21 cellular contexts compared by ENCODE assay signal in the genomic region with DNA sequence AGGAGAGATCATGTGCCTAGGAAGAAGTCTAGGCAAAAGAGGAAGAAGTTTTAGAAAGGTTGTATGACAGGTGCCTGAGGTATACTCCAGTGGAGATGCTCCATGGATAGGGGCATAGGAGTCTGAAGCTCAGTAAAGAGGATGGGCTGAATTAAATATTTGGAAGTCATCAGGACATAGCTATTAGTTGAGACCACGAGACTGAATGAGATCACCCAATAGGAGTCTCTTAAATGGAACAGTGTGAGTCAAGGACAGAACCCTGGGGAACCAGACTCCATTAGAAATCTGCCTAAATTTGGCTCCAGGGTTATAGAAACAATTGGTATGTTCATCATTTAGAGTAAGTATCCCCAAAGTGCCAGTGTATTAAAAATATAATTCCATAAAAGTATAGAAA.
"Had no signal": no experiment of that assay in that cellular context is flagged by ENCODE, and none has a peak within 500 bp of the region (broad histone marks: within the 10 kb centered on the region; RNA-seq: fewer than 3 reads in every experiment).

No MANE protein-coding gene starts in this region.

- H3K27me3 ChIP-seq: body of pancreas, dorsolateral prefrontal cortex, right lobe of liver, testis, upper lobe of left lung had no signal

- H3K36me3 Mint-ChIP-seq: memory B cell had no signal

- H2AFZ ChIP-seq: parathyroid adenoma had no signal

- H3K36me3 ChIP-seq: right lobe of liver, WERI-Rb-1 had no signal

- H3K4me3 Mint-ChIP-seq: activated CD4-positive, alpha-beta memory T cell treated with anti-CD3 and anti-CD28 coated beads for 36 hours; activated naive CD8-positive, alpha-beta T cell treated with anti-CD3 and anti-CD28 coated beads for 36 hours; activated T-helper 1 cell treated with anti-CD3 and anti-CD28 coated beads, Interleukin-12 subunit alpha, Interleukin-12 subunit beta, Interleukin-2, Interleukin-4 antibody, amounts not matched to agents 30 ng/mL and 10 ng/mL and 1 ng/mL, durations not matched to agents 14 hours and 24 hours and 36 hours; endodermal cell; memory B cell; naive thymus-derived CD8-positive, alpha-beta T cell; stimulated activated naive CD8-positive, alpha-beta T cell treated with anti-CD3 and anti-CD28 coated beads, Interleukin-15, amount 100 ng/mL, for 72 hours had no signal

- H3K27ac Mint-ChIP-seq: activated CD4-positive, alpha-beta memory T cell treated with anti-CD3 and anti-CD28 coated beads for 36 hours; activated T-helper 1 cell treated with anti-CD3 and anti-CD28 coated beads, Interleukin-12 subunit alpha, Interleukin-12 subunit beta, Interleukin-2, Interleukin-4 antibody, amounts not matched to agents 30 ng/mL and 10 ng/mL and 1 ng/mL, durations not matched to agents 14 hours and 24 hours and 36 hours; endodermal cell; memory B cell; stimulated activated naive CD8-positive, alpha-beta T cell treated with anti-CD3 and anti-CD28 coated beads, Interleukin-15, amount 100 ng/mL, for 72 hours had no signal

- H3K27ac ChIP-seq: body of pancreas, parathyroid adenoma, right lobe of liver, testis, upper lobe of left lung, WERI-Rb-1 had no signal

- DNase-seq: activated CD4-positive, alpha-beta memory T cell treated with anti-CD3 and anti-CD28 coated beads for 36 hours; activated naive CD8-positive, alpha-beta T cell treated with anti-CD3 and anti-CD28 coated beads for 36 hours; activated T-cell treated with anti-CD3 and anti-CD28 coated beads for 4 hours; amygdala; body of pancreas; caudate nucleus; dorsolateral prefrontal cortex; endodermal cell; naive thymus-derived CD8-positive, alpha-beta T cell; right lobe of liver; stimulated activated CD4-positive, alpha-beta T cell treated with anti-CD3 and anti-CD28 coated beads, Interleukin-4, amount 100 ng/mL, for 1 hour; stimulated activated naive CD8-positive, alpha-beta T cell treated with anti-CD3 and anti-CD28 coated beads, Interleukin-15, amount 100 ng/mL, for 72 hours; T-helper 2 cell; testis; upper lobe of left lung; WERI-Rb-1 had no signal

- H3K27me3 Mint-ChIP-seq: activated CD4-positive, alpha-beta memory T cell treated with anti-CD3 and anti-CD28 coated beads for 36 hours; activated naive CD8-positive, alpha-beta T cell treated with anti-CD3 and anti-CD28 coated beads for 36 hours; memory B cell; naive thymus-derived CD8-positive, alpha-beta T cell; stimulated activated naive CD8-positive, alpha-beta T cell treated with anti-CD3 and anti-CD28 coated beads, Interleukin-15, amount 100 ng/mL, for 72 hours had no signal

- ATAC-seq: body of pancreas; naive thymus-derived CD8-positive, alpha-beta T cell; right lobe of liver; stimulated activated naive CD8-positive, alpha-beta T cell treated with anti-CD3 and anti-CD28 coated beads, Interleukin-15, amount 100 ng/mL, for 72 hours had no signal

- H3K9me3 ChIP-seq: body of pancreas, right lobe of liver, testis, upper lobe of left lung had no signal

- H3K9ac ChIP-seq: parathyroid adenoma had no signal

- H3K4me3 ChIP-seq: body of pancreas, dorsolateral prefrontal cortex, right lobe of liver, smooth muscle cell, testis, upper lobe of left lung had no signal

- H3K9me3 Mint-ChIP-seq: activated CD4-positive, alpha-beta memory T cell treated with anti-CD3 and anti-CD28 coated beads for 36 hours; activated naive CD8-positive, alpha-beta T cell treated with anti-CD3 and anti-CD28 coated beads for 36 hours; activated T-helper 1 cell treated with anti-CD3 and anti-CD28 coated beads, Interleukin-12 subunit alpha, Interleukin-12 subunit beta, Interleukin-2, Interleukin-4 antibody, amounts not matched to agents 30 ng/mL and 10 ng/mL and 1 ng/mL, durations not matched to agents 14 hours and 24 hours and 36 hours; endodermal cell; memory B cell; naive thymus-derived CD8-positive, alpha-beta T cell; stimulated activated naive CD8-positive, alpha-beta T cell treated with anti-CD3 and anti-CD28 coated beads, Interleukin-15, amount 100 ng/mL, for 72 hours had no signal

- FAIRE-seq: colon had no signal
